28 cellular contexts compared by ENCODE assay signal in genomic region chr6:157436200-157436943, GRCh38. TPM values are rescaled to one million over a fixed set of nuclear protein-coding genes. Genes with fewer than 3 reads are reported as not detected.
DNase-seq lines count a peak whose midpoint lies in the region; ATAC-seq and TF ChIP-seq lines count a peak whose summit lies in the region.
"Had no signal": no experiment of that assay in that cellular context is flagged by ENCODE, and none has a peak within 500 bp of the region (broad histone marks: within the 10 kb centered on the region; RNA-seq: fewer than 3 reads in every experiment).

No MANE protein-coding gene starts in this region.

- peak overlapping the region in 1 of 3 experiments; percentile 52 for H3K4me3 Mint-ChIP-seq in nephron
- H3K4me3 Mint-ChIP-seq: activated CD4-positive, alpha-beta memory T cell treated with anti-CD3 and anti-CD28 coated beads, Interleukin-2, amount 10 ng/mL, durations not matched to agents 7 days and 5 days; activated naive CD4-positive, alpha-beta T cell treated with anti-CD3 and anti-CD28 coated beads for 36 hours; activated T-helper 1 cell treated with anti-CD3 and anti-CD28 coated beads, Interleukin-12 subunit alpha, Interleukin-12 subunit beta, Interleukin-2, Interleukin-4 antibody, amounts not matched to agents 30 ng/mL and 10 ng/mL and 1 ng/mL, durations not matched to agents 14 hours and 24 hours and 36 hours; IgD-negative memory B cell had no signal

- no peaks in the 10 kb centered on the region for H3K9me3 ChIP-seq in tibial artery
- H3K9me3 ChIP-seq: neutrophil, psoas muscle, thoracic aorta, vagina had no signal

- intact Hi-C loops in tibial artery (cut with DNase I; ENCODE audit: low total_unique reads): no loop called here

- H3K4me3 ChIP-seq in fibroblast of the aortic adventitia (ENCODE audit: low read depth, low read length) (no peak overlapping the region), tibial artery (no peak overlapping the region)
- H3K4me3 ChIP-seq: psoas muscle, thoracic aorta, vagina had no signal

- H3K27ac Mint-ChIP-seq in nephron: peak overlapping the region; percentile 70 to 84 (median 77)
- H3K27ac Mint-ChIP-seq: activated CD4-positive, alpha-beta memory T cell treated with anti-CD3 and anti-CD28 coated beads, Interleukin-2, amount 10 ng/mL, durations not matched to agents 7 days and 5 days; activated naive CD4-positive, alpha-beta T cell treated with anti-CD3 and anti-CD28 coated beads for 36 hours; activated T-helper 1 cell treated with anti-CD3 and anti-CD28 coated beads, Interleukin-12 subunit alpha, Interleukin-12 subunit beta, Interleukin-2, Interleukin-4 antibody, amounts not matched to agents 30 ng/mL and 10 ng/mL and 1 ng/mL, durations not matched to agents 14 hours and 24 hours and 36 hours had no signal

- peaks cover 4% of the 10 kb centered on the region for H3K9me3 Mint-ChIP-seq in nephron
- H3K9me3 Mint-ChIP-seq: activated naive CD4-positive, alpha-beta T cell treated with anti-CD3 and anti-CD28 coated beads for 36 hours had no signal

- H3K36me3 Mint-ChIP-seq in nephron (ENCODE audit: low read depth): no peaks in the 10 kb centered on the region

- no peaks in the 10 kb centered on the region for H3K27me3 ChIP-seq in tibial artery
- H3K27me3 ChIP-seq: neutrophil, vagina had no signal

- H3K27me3 Mint-ChIP-seq in nephron (ENCODE audit: low read depth): peaks cover 5% of the 10 kb centered on the region
- H3K27me3 Mint-ChIP-seq: activated CD4-positive, alpha-beta memory T cell treated with anti-CD3 and anti-CD28 coated beads, Interleukin-2, amount 10 ng/mL, durations not matched to agents 7 days and 5 days; IgD-negative memory B cell had no signal

- H3K4me1 Mint-ChIP-seq in nephron: peaks cover 48% of the 10 kb centered on the region
- H3K4me1 Mint-ChIP-seq: activated CD4-positive, alpha-beta memory T cell treated with anti-CD3 and anti-CD28 coated beads, Interleukin-2, amount 10 ng/mL, durations not matched to agents 7 days and 5 days had no signal

- H3K27ac ChIP-seq in angular gyrus (ENCODE audit: low read depth, low read length) (peak overlapping the region; percentile 70), tibial artery (no peak overlapping the region)
- H3K27ac ChIP-seq: C4-2B, neutrophil, psoas muscle, thoracic aorta had no signal

- no peak for ATAC-seq in HG03520 (IDR thresholded peaks at IDR 0.05; ENCODE audit: unreplicated experiment)
- ATAC-seq: HCT116, psoas muscle had no signal

- DNase-seq in fibroblast of the aortic adventitia (ENCODE audit: low read depth) (peak; percentile 3), superior temporal gyrus (ENCODE audit: extremely low spot score) (peak; percentile 81), A172 (ENCODE audit: low spot score) (no peak), tibial artery (no peak)
- DNase-seq: activated CD4-positive, alpha-beta memory T cell treated with anti-CD3 and anti-CD28 coated beads, Interleukin-2, amount 10 ng/mL, durations not matched to agents 7 days and 5 days; activated CD4-positive, alpha-beta T cell treated with anti-CD3 and anti-CD28 coated beads for 1 hour; activated CD8-positive, alpha-beta memory T cell treated with anti-CD3 and anti-CD28 coated beads, Interleukin-2, amount 50 U/mL, for 48 hours; activated naive CD4-positive, alpha-beta T cell treated with anti-CD3 and anti-CD28 coated beads for 36 hours; COR-L47; effector CD4-positive, alpha-beta T cell; mesendoderm; NCI-H146; NCI-H2107; NCI-H345; NCI-H748 treated with DMSO at 0.1 percent for 48 hours; psoas muscle; SHP77 treated with DMSO at 0.1 percent for 48 hours; stimulated activated naive CD4-positive, alpha-beta T cell treated with Interleukin-2 at 50 U/mL for 16 hours had no signal

- no peaks in the 10 kb centered on the region for H3K36me3 ChIP-seq in tibial artery
- H3K36me3 ChIP-seq: neutrophil, thoracic aorta, vagina had no signal

- H3K4me1 ChIP-seq in tibial artery: peaks cover 0 to 31% (median 3%) of the 10 kb centered on the region in 4 donors

- no peak for TF ChIP-seq CTCF in fibroblast of the aortic adventitia (IDR thresholded peaks at IDR 0.05; ENCODE audit: insufficient read depth, low read length)
- TF ChIP-seq CTCF in nephron (IDR thresholded peaks at IDR 0.05; ENCODE audit: unreplicated experiment in 3 of 3): no peak
- no peak for TF ChIP-seq CTCF in tibial artery (IDR thresholded peaks at IDR 0.05)

RNA-seq across cellular contexts. Expression of gene ZDHHC14, which starts 55.4 kb away (rescaled TPM):
- total RNA-seq in fibroblast of the aortic adventitia (ENCODE audit: low replicate concordance): 0.82 and 7.9 TPM in 2 replicates
- 3.5 and 5.5 TPM in 2 replicates for total RNA-seq in A172 (2014; rRNA removed; shearing (Covaris generic))

Comparison
In these comparisons a context has a peak if more than half of its experiments do, and no peak if none do; other contexts are left out.
1. DNase-seq: peak in fibroblast of the aortic adventitia (single experiment) and superior temporal gyrus (single experiment); none in A172 (single experiment) and tibial artery (0 of 2).